ENCODE assay signal across 11 cellular contexts in the genomic region with DNA sequence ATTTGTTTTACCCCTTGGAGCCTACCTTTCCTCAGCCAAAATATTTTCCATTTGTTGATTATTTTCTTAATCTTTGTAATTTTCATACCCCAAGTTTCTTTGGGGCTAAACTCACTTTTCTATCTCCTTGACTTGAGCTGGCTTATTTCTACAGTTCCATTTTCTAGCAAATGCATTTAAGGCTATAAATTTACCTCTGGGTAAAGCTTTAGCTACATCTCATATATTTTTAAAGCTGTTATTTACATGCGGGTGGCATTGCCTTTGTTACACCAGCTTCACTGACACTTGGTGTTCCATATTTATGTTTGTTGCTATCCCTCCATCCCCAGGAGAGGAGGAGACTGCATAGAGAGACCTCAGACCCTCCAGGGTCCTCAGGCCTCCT.
DNase-seq lines count a peak whose midpoint lies in the region; ATAC-seq and TF ChIP-seq lines count a peak whose summit lies in the region.
"Had no signal": no experiment of that assay in that cellular context is flagged by ENCODE, and none has a peak within 500 bp of the region (broad histone marks: within the 10 kb centered on the region; RNA-seq: fewer than 3 reads in every experiment).

No MANE protein-coding gene starts in this region.

- CTCF ChIA-PET in naive thymus-derived CD4-positive, alpha-beta T cell (lab: Charles Lee) = interaction anchor here (0.9 kb wide), 1 partner anchor 54 kb away, joined by 3 read pairs; no protein-coding TSS in a partner anchor

- peak overlapping the region; percentile 91 to 97 (median 94); a peak in 13 of 22 replicates for H3K4me2 ChIP-seq in BLaER1 treated with 17β-estradiol and CSF1 and Interleukin-3, amounts not matched to agents 10 nM and 100 nM
- H3K4me2 ChIP-seq in GM23338 = no peak overlapping the region

- POLR2A ChIA-PET in naive thymus-derived CD4-positive, alpha-beta T cell (lab: Charles Lee) = no interaction called here

- peaks cover 18 to 56% (median 50%) of the 10 kb centered on the region in 10 experiments for H3K4me1 ChIP-seq in BLaER1 treated with 17β-estradiol and CSF1 and Interleukin-3, amounts not matched to agents 10 nM and 100 nM
- H3K4me1 ChIP-seq in GM23338 (ENCODE audit: insufficient read depth) = peaks cover 5% of the 10 kb centered on the region
- H3K4me1 ChIP-seq in naive thymus-derived CD4-positive, alpha-beta T cell (ENCODE audit: control insufficient read depth in 2 of 2, insufficient read depth in 2 of 2, low read length in 2 of 2) = no peaks in the 10 kb centered on the region

- peaks cover 0 to 14% (median 0%) of the 10 kb centered on the region in 11 experiments; a peak in 5 of 22 replicates for H3K36me3 ChIP-seq in BLaER1 treated with 17β-estradiol and CSF1 and Interleukin-3, amounts not matched to agents 10 nM and 100 nM
- H3K36me3 ChIP-seq in GM23338 (ENCODE audit: insufficient read depth) = no peaks in the 10 kb centered on the region
- no peaks in the 10 kb centered on the region for H3K36me3 ChIP-seq in naive thymus-derived CD4-positive, alpha-beta T cell (ENCODE audit: control insufficient read depth in 2 of 3, insufficient read depth in 3 of 3, low read length in 3 of 3)
- H3K36me3 ChIP-seq: breast epithelium, gastroesophageal sphincter, vagina had no signal

- H3K4me1 Mint-ChIP-seq in GM23338 = peaks cover 14% of the 10 kb centered on the region
- H3K4me1 Mint-ChIP-seq in activated T-helper 17 cell treated with anti-CD3 and anti-CD28 coated beads, Interleukin-2, amount 50 U/mL, for 72 hours = no peaks in the 10 kb centered on the region
- H3K4me1 Mint-ChIP-seq in naive thymus-derived CD4-positive, alpha-beta T cell = peaks cover 5 to 17% (median 11%) of the 10 kb centered on the region in 7 donors

- DNase-seq in GM23338 (ENCODE audit: low spot score) = no peak
- DNase-seq in naive thymus-derived CD4-positive, alpha-beta T cell = no peak
- DNase-seq in NCI-H510A treated with DMSO at 0.1 percent for 48 hours (lab: John Stamatoyannopoulos, UW) = no peak
- DNase-seq in HT-29 (ENCODE audit: low spot score) = no peak
- DNase-seq in effector CD8-positive, alpha-beta T cell (lab: John Stamatoyannopoulos, UW) = no peak

- ATAC-seq in GM23338 (no peak), GM19463 (IDR thresholded peaks at IDR 0.05; ENCODE audit: unreplicated experiment) (no peak)
- ATAC-seq in activated T-helper 17 cell treated with anti-CD3 and anti-CD28 coated beads, Interleukin-2, amount 50 U/mL, for 72 hours (replicated peaks) = no peak
- ATAC-seq in naive thymus-derived CD4-positive, alpha-beta T cell = no peak
- ATAC-seq: gastroesophageal sphincter had no signal

- H3K79me2 ChIP-seq in GM23338 (replicated peaks; ENCODE audit: insufficient read depth) = no peaks in the 10 kb centered on the region

- peaks cover 20% of the 10 kb centered on the region for H3K9me3 Mint-ChIP-seq in GM23338
- peaks cover 12% of the 10 kb centered on the region for H3K9me3 Mint-ChIP-seq in activated T-helper 17 cell treated with anti-CD3 and anti-CD28 coated beads, Interleukin-2, amount 50 U/mL, for 72 hours
- H3K9me3 Mint-ChIP-seq in naive thymus-derived CD4-positive, alpha-beta T cell = peaks cover 0 to 34% (median 23%) of the 10 kb centered on the region in 11 donors

- no peaks in the 10 kb centered on the region for H3F3A ChIP-seq in GM23338 (replicated peaks; ENCODE audit: low read depth)

- H3K27ac ChIP-seq in BLaER1 treated with 17β-estradiol and CSF1 and Interleukin-3, amounts not matched to agents 10 nM and 100 nM = no peak overlapping the region
- no peak overlapping the region for H3K27ac ChIP-seq in GM23338 (ENCODE audit: low read depth)
- no peak overlapping the region for H3K27ac ChIP-seq in naive thymus-derived CD4-positive, alpha-beta T cell (ENCODE audit: low read depth, low read length)
- H3K27ac ChIP-seq: breast epithelium, gastroesophageal sphincter, vagina had no signal

- H3K27me3 Mint-ChIP-seq in GM23338 (ENCODE audit: insufficient read depth, low read depth, poor library complexity) = peaks cover 30% of the 10 kb centered on the region
- peaks cover 50% of the 10 kb centered on the region for H3K27me3 Mint-ChIP-seq in activated T-helper 17 cell treated with anti-CD3 and anti-CD28 coated beads, Interleukin-2, amount 50 U/mL, for 72 hours
- H3K27me3 Mint-ChIP-seq in naive thymus-derived CD4-positive, alpha-beta T cell = peaks cover 50 to 70% (median 54%) of the 10 kb centered on the region in 5 donors

- peaks cover 38 to 55% (median 50%) of the 10 kb centered on the region in 11 experiments for H3K27me3 ChIP-seq in BLaER1 treated with 17β-estradiol and CSF1 and Interleukin-3, amounts not matched to agents 10 nM and 100 nM
- H3K27me3 ChIP-seq in GM23338 (ENCODE audit: insufficient read depth) = peaks cover 29% of the 10 kb centered on the region
- peaks cover 0 to 21% of the 10 kb centered on the region in 2 donors for H3K27me3 ChIP-seq in naive thymus-derived CD4-positive, alpha-beta T cell (ENCODE audit: control insufficient read depth in 2 of 2, insufficient read depth in 2 of 2, low read length in 2 of 2)

- no peak for TF ChIP-seq CTCF in GM23338 (conservative IDR thresholded peaks at IDR 0.05; ENCODE audit: low read depth in 2 of 2)

- intact Hi-C loops in naive thymus-derived CD4-positive, alpha-beta T cell (cut with micrococcal nuclease) = loop anchor here in 1 of 2 donors (5.0 kb wide), 1 partner anchor 192 kb away; no protein-coding TSS in a partner anchor

- no peaks in the 10 kb centered on the region for H3K9me2 ChIP-seq in GM23338 (ENCODE audit: insufficient read depth)

- peak overlapping the region; percentile 76 for H3K4me3 Mint-ChIP-seq in GM23338
- peak overlapping the region; percentile 50 for H3K4me3 Mint-ChIP-seq in activated T-helper 17 cell treated with anti-CD3 and anti-CD28 coated beads, Interleukin-2, amount 50 U/mL, for 72 hours
- peak overlapping the region in 9 of 10 donors; percentile 40 to 79 (median 70) for H3K4me3 Mint-ChIP-seq in naive thymus-derived CD4-positive, alpha-beta T cell

- H3K36me3 Mint-ChIP-seq in GM23338 (ENCODE audit: low read depth) = peaks cover 13% of the 10 kb centered on the region
- H3K36me3 Mint-ChIP-seq in activated T-helper 17 cell treated with anti-CD3 and anti-CD28 coated beads, Interleukin-2, amount 50 U/mL, for 72 hours (ENCODE audit: low read depth) = peaks cover 17% of the 10 kb centered on the region
- H3K36me3 Mint-ChIP-seq in naive thymus-derived CD4-positive, alpha-beta T cell = peaks cover 0 to 14% (median 10%) of the 10 kb centered on the region in 5 donors

- H3K4me3 ChIP-seq in BLaER1 treated with 17β-estradiol and CSF1 and Interleukin-3, amounts not matched to agents 10 nM and 100 nM = peak overlapping the region in 8 of 10 experiments; percentile 59 to 76 (median 66); a peak in 9 of 20 replicates
- no peak overlapping the region for H3K4me3 ChIP-seq in GM23338
- H3K4me3 ChIP-seq in naive thymus-derived CD4-positive, alpha-beta T cell (ENCODE audit: low read length) = no peak overlapping the region

- H3K9me3 ChIP-seq in BLaER1 treated with 17β-estradiol and CSF1 and Interleukin-3, amounts not matched to agents 10 nM and 100 nM (replicated peaks in 1 of 11) = peaks cover 29 to 45% (median 43%) of the 10 kb centered on the region in 11 experiments
- peaks cover 0 to 15% (median 0%) of the 10 kb centered on the region in 3 experiments for H3K9me3 ChIP-seq in naive thymus-derived CD4-positive, alpha-beta T cell (ENCODE audit: control insufficient read depth in 2 of 3, low read length in 3 of 3)

- no peak overlapping the region for H3K9ac ChIP-seq in BLaER1 treated with 17β-estradiol and CSF1 and Interleukin-3, amounts not matched to agents 10 nM and 100 nM

- H4K20me1 ChIP-seq in BLaER1 treated with 17β-estradiol and CSF1 and Interleukin-3, amounts not matched to agents 10 nM and 100 nM = peaks cover 0 to 32% (median 18%) of the 10 kb centered on the region in 11 experiments; a peak in 12 of 22 replicates
- no peaks in the 10 kb centered on the region for H4K20me1 ChIP-seq in GM23338 (replicated peaks; ENCODE audit: insufficient read depth)

- H3K27ac Mint-ChIP-seq in GM23338 = no peak overlapping the region
- H3K27ac Mint-ChIP-seq in activated T-helper 17 cell treated with anti-CD3 and anti-CD28 coated beads, Interleukin-2, amount 50 U/mL, for 72 hours = no peak overlapping the region
- no peak overlapping the region for H3K27ac Mint-ChIP-seq in naive thymus-derived CD4-positive, alpha-beta T cell

- no peak overlapping the region for H2AFZ ChIP-seq in GM23338

TF ChIP-seq in GM23338, 12 proteins besides CTCF, POLR2A, EP300 and RAD21 (continues in another document):
- TF ChIP-seq NANOG (IDR thresholded peaks at IDR 0.05; ENCODE audit: borderline replicate concordance) (no peak), JUNB (IDR thresholded peaks at IDR 0.05; ENCODE audit: unreplicated experiment) (no peak), EZH2 (IDR thresholded peaks at IDR 0.05; ENCODE audit: low read depth, unreplicated experiment) (no peak), POLR2AphosphoS5 (IDR thresholded peaks at IDR 0.05; ENCODE audit: low read depth) (no peak), ZNF331 (CRISPR knock-in tag; IDR thresholded peaks at IDR 0.05; ENCODE audit: low read depth) (no peak), STAT1 (IDR thresholded peaks at IDR 0.05; ENCODE audit: unreplicated experiment) (no peak), ZNF114 (CRISPR knock-in tag; IDR thresholded peaks at IDR 0.05) (no peak)
- TF ChIP-seq, protein P1, sequence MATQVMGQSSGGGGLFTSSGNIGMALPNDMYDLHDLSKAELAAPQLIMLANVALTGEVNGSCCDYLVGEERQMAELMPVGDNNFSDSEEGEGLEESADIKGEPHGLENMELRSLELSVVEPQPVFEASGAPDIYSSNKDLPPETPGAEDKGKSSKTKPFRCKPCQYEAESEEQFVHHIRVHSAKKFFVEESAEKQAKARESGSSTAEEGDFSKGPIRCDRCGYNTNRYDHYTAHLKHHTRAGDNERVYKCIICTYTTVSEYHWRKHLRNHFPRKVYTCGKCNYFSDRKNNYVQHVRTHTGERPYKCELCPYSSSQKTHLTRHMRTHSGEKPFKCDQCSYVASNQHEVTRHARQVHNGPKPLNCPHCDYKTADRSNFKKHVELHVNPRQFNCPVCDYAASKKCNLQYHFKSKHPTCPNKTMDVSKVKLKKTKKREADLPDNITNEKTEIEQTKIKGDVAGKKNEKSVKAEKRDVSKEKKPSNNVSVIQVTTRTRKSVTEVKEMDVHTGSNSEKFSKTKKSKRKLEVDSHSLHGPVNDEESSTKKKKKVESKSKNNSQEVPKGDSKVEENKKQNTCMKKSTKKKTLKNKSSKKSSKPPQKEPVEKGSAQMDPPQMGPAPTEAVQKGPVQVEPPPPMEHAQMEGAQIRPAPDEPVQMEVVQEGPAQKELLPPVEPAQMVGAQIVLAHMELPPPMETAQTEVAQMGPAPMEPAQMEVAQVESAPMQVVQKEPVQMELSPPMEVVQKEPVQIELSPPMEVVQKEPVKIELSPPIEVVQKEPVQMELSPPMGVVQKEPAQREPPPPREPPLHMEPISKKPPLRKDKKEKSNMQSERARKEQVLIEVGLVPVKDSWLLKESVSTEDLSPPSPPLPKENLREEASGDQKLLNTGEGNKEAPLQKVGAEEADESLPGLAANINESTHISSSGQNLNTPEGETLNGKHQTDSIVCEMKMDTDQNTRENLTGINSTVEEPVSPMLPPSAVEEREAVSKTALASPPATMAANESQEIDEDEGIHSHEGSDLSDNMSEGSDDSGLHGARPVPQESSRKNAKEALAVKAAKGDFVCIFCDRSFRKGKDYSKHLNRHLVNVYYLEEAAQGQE (IDR thresholded peaks at IDR 0.05; ENCODE audit: unreplicated experiment) = no peak

Comparison
In these comparisons a context has a peak if more than half of its experiments do, and no peak if none do; other contexts are left out.
1. H3K4me3 ChIP-seq: peak in BLaER1 treated with 17β-estradiol and CSF1 and Interleukin-3, amounts not matched to agents 10 nM and 100 nM (8 of 10); none in GM23338 (single experiment) and naive thymus-derived CD4-positive, alpha-beta T cell (single experiment).
2. Peak in every context shown above with its lines, with median percentiles within 50 percentile points of each other: H3K4me3 Mint-ChIP-seq.